34 cellular contexts compared by ENCODE assay signal in genomic region chr2:33634261-33634910, GRCh38.
"Had no signal": no experiment of that assay in that cellular context is flagged by ENCODE, and none has a peak within 500 bp of the region (broad histone marks: within the 10 kb centered on the region; RNA-seq: fewer than 3 reads in every experiment).

No MANE protein-coding gene starts in this region.

- H3K4me1 ChIP-seq: gastrocnemius medialis, upper lobe of right lung had no signal

- DNase-seq: activated CD4-positive, alpha-beta memory T cell treated with anti-CD3 and anti-CD28 coated beads, Interleukin-2, amount 10 ng/mL, durations not matched to agents 7 days and 5 days; activated CD4-positive, alpha-beta T cell treated with anti-CD3 and anti-CD28 coated beads for 1 hour; activated CD4-positive, alpha-beta T cell treated with anti-CD3 and anti-CD28 coated beads, Interleukin-2, amount 10 ng/mL, durations not matched to agents 7 days and 5 days; activated CD8-positive, alpha-beta memory T cell treated with anti-CD3 and anti-CD28 coated beads, Interleukin-2, amount 50 U/mL, for 48 hours; activated gamma-delta T cell treated with Interleukin-2 at 50 U/mL for 16 hours; activated naive CD4-positive, alpha-beta T cell treated with anti-CD3 and anti-CD28 coated beads, Interleukin-2, amount 50 U/mL, for 16 hours; activated naive CD8-positive, alpha-beta T cell treated with anti-CD3 and anti-CD28 coated beads, Interleukin-2, amount 50 U/mL, for 24 hours; activated T-cell treated with anti-CD3 and anti-CD28 coated beads, Interleukin-2, amount 50 U/mL, for 24 hours; amygdala; effector CD8-positive, alpha-beta T cell; gastrocnemius medialis; glutamatergic neuron; immature natural killer cell; kidney; left colon; naive B cell; nephron progenitor cell; retina; stimulated activated CD4-positive, alpha-beta T cell treated with anti-CD3 and anti-CD28 coated beads, Interleukin-12 subunit alpha, Interleukin-12 subunit beta, amount 100 ng/mL, for 4 hours; stimulated activated CD4-positive, alpha-beta T cell treated with anti-CD3 and anti-CD28 coated beads, Interleukin-4, amount 100 ng/mL, for 24 hours; stimulated activated naive CD8-positive, alpha-beta T cell treated with anti-CD3 and anti-CD28 coated beads, Interleukin-15, amount 100 ng/mL, for 72 hours; substantia nigra; T-helper 17 cell; T1000; upper lobe of right lung had no signal

- H3K36me3 ChIP-seq: gastrocnemius medialis, neutrophil, upper lobe of right lung had no signal

- H3K4me1 Mint-ChIP-seq: activated CD4-positive, alpha-beta memory T cell treated with anti-CD3 and anti-CD28 coated beads, Interleukin-2, amount 10 ng/mL, durations not matched to agents 7 days and 5 days; activated CD4-positive, alpha-beta T cell treated with anti-CD3 and anti-CD28 coated beads, Interleukin-2, amount 10 ng/mL, durations not matched to agents 7 days and 5 days; activated naive CD8-positive, alpha-beta T cell treated with anti-CD3 and anti-CD28 coated beads, Interleukin-2, amount 50 U/mL, for 24 hours; activated T-helper 17 cell treated with anti-CD3 and anti-CD28 coated beads, Interleukin-2, amount 50 U/mL, for 72 hours; central memory CD8-positive, alpha-beta T cell; immature natural killer cell; mesothelial cell of epicardium; naive B cell; nephron progenitor cell; stimulated activated effector memory CD8-positive, alpha-beta T cell treated with anti-CD3 and anti-CD28 coated beads, Interleukin-12 subunit alpha, Interleukin-12 subunit beta, amount 100 ng/mL, for 72 hours; stimulated activated naive CD8-positive, alpha-beta T cell treated with anti-CD3 and anti-CD28 coated beads, Interleukin-15, amount 100 ng/mL, for 72 hours; T-helper 17 cell had no signal

- H3K27ac Mint-ChIP-seq: activated CD4-positive, alpha-beta memory T cell treated with anti-CD3 and anti-CD28 coated beads, Interleukin-2, amount 10 ng/mL, durations not matched to agents 7 days and 5 days; activated CD4-positive, alpha-beta T cell treated with anti-CD3 and anti-CD28 coated beads, Interleukin-2, amount 10 ng/mL, durations not matched to agents 7 days and 5 days; activated naive CD8-positive, alpha-beta T cell treated with anti-CD3 and anti-CD28 coated beads, Interleukin-2, amount 50 U/mL, for 24 hours; activated T-cell treated with anti-CD3 and anti-CD28 coated beads, Interleukin-2, amount 50 U/mL, for 24 hours; activated T-helper 17 cell treated with anti-CD3 and anti-CD28 coated beads, Interleukin-2, amount 50 U/mL, for 72 hours; immature natural killer cell; mesothelial cell of epicardium; naive B cell; nephron progenitor cell; progenitor cell of endocrine pancreas; stimulated activated effector memory CD8-positive, alpha-beta T cell treated with anti-CD3 and anti-CD28 coated beads, Interleukin-12 subunit alpha, Interleukin-12 subunit beta, amount 100 ng/mL, for 72 hours; stimulated activated naive CD8-positive, alpha-beta T cell treated with anti-CD3 and anti-CD28 coated beads, Interleukin-15, amount 100 ng/mL, for 72 hours; T-helper 17 cell had no signal

- H3K27me3 Mint-ChIP-seq: activated CD4-positive, alpha-beta memory T cell treated with anti-CD3 and anti-CD28 coated beads, Interleukin-2, amount 10 ng/mL, durations not matched to agents 7 days and 5 days; activated CD4-positive, alpha-beta T cell treated with anti-CD3 and anti-CD28 coated beads, Interleukin-2, amount 10 ng/mL, durations not matched to agents 7 days and 5 days; activated naive CD8-positive, alpha-beta T cell treated with anti-CD3 and anti-CD28 coated beads, Interleukin-2, amount 50 U/mL, for 24 hours; activated T-cell treated with anti-CD3 and anti-CD28 coated beads, Interleukin-2, amount 50 U/mL, for 24 hours; activated T-helper 17 cell treated with anti-CD3 and anti-CD28 coated beads, Interleukin-2, amount 50 U/mL, for 72 hours; central memory CD8-positive, alpha-beta T cell; progenitor cell of endocrine pancreas; stimulated activated naive CD8-positive, alpha-beta T cell treated with anti-CD3 and anti-CD28 coated beads, Interleukin-15, amount 100 ng/mL, for 72 hours had no signal

- ATAC-seq: activated naive CD8-positive, alpha-beta T cell treated with anti-CD3 and anti-CD28 coated beads, Interleukin-2, amount 50 U/mL, for 24 hours; activated T-helper 17 cell treated with anti-CD3 and anti-CD28 coated beads, Interleukin-2, amount 50 U/mL, for 72 hours; gastrocnemius medialis; left colon; sciatic nerve; stimulated activated effector memory CD8-positive, alpha-beta T cell treated with anti-CD3 and anti-CD28 coated beads, Interleukin-12 subunit alpha, Interleukin-12 subunit beta, amount 100 ng/mL, for 72 hours; stimulated activated naive CD8-positive, alpha-beta T cell treated with anti-CD3 and anti-CD28 coated beads, Interleukin-15, amount 100 ng/mL, for 72 hours; T-helper 17 cell; upper lobe of right lung had no signal

- H3K27ac ChIP-seq: gastrocnemius medialis, neutrophil, skin epidermis, upper lobe of right lung had no signal

- H3K36me3 Mint-ChIP-seq: immature natural killer cell; mesothelial cell of epicardium; naive B cell; stimulated activated effector memory CD8-positive, alpha-beta T cell treated with anti-CD3 and anti-CD28 coated beads, Interleukin-12 subunit alpha, Interleukin-12 subunit beta, amount 100 ng/mL, for 72 hours had no signal

- FAIRE-seq: colon, kidney had no signal

- H3K4me3 ChIP-seq: gastrocnemius medialis, skin epidermis, upper lobe of right lung had no signal

- H3K9me3 ChIP-seq: gastrocnemius medialis, neutrophil, upper lobe of right lung had no signal

- H3K4me3 Mint-ChIP-seq: activated CD4-positive, alpha-beta memory T cell treated with anti-CD3 and anti-CD28 coated beads, Interleukin-2, amount 10 ng/mL, durations not matched to agents 7 days and 5 days; activated CD4-positive, alpha-beta T cell treated with anti-CD3 and anti-CD28 coated beads, Interleukin-2, amount 10 ng/mL, durations not matched to agents 7 days and 5 days; activated naive CD8-positive, alpha-beta T cell treated with anti-CD3 and anti-CD28 coated beads, Interleukin-2, amount 50 U/mL, for 24 hours; activated T-cell treated with anti-CD3 and anti-CD28 coated beads, Interleukin-2, amount 50 U/mL, for 24 hours; activated T-helper 17 cell treated with anti-CD3 and anti-CD28 coated beads, Interleukin-2, amount 50 U/mL, for 72 hours; central memory CD8-positive, alpha-beta T cell; immature natural killer cell; mesothelial cell of epicardium; naive B cell; nephron progenitor cell; stimulated activated effector memory CD8-positive, alpha-beta T cell treated with anti-CD3 and anti-CD28 coated beads, Interleukin-12 subunit alpha, Interleukin-12 subunit beta, amount 100 ng/mL, for 72 hours; stimulated activated naive CD8-positive, alpha-beta T cell treated with anti-CD3 and anti-CD28 coated beads, Interleukin-15, amount 100 ng/mL, for 72 hours; T-helper 17 cell had no signal

- H3K27me3 ChIP-seq: gastrocnemius medialis, neutrophil, upper lobe of right lung had no signal

- H3K9me3 Mint-ChIP-seq: activated CD4-positive, alpha-beta memory T cell treated with anti-CD3 and anti-CD28 coated beads, Interleukin-2, amount 10 ng/mL, durations not matched to agents 7 days and 5 days; activated CD4-positive, alpha-beta T cell treated with anti-CD3 and anti-CD28 coated beads, Interleukin-2, amount 10 ng/mL, durations not matched to agents 7 days and 5 days; activated naive CD8-positive, alpha-beta T cell treated with anti-CD3 and anti-CD28 coated beads, Interleukin-2, amount 50 U/mL, for 24 hours; activated T-cell treated with anti-CD3 and anti-CD28 coated beads, Interleukin-2, amount 50 U/mL, for 24 hours; activated T-helper 17 cell treated with anti-CD3 and anti-CD28 coated beads, Interleukin-2, amount 50 U/mL, for 72 hours; central memory CD8-positive, alpha-beta T cell; mesothelial cell of epicardium; naive B cell; stimulated activated effector memory CD8-positive, alpha-beta T cell treated with anti-CD3 and anti-CD28 coated beads, Interleukin-12 subunit alpha, Interleukin-12 subunit beta, amount 100 ng/mL, for 72 hours; stimulated activated naive CD8-positive, alpha-beta T cell treated with anti-CD3 and anti-CD28 coated beads, Interleukin-15, amount 100 ng/mL, for 72 hours had no signal
